22 cellular contexts compared by ENCODE assay signal in the genomic region with DNA sequence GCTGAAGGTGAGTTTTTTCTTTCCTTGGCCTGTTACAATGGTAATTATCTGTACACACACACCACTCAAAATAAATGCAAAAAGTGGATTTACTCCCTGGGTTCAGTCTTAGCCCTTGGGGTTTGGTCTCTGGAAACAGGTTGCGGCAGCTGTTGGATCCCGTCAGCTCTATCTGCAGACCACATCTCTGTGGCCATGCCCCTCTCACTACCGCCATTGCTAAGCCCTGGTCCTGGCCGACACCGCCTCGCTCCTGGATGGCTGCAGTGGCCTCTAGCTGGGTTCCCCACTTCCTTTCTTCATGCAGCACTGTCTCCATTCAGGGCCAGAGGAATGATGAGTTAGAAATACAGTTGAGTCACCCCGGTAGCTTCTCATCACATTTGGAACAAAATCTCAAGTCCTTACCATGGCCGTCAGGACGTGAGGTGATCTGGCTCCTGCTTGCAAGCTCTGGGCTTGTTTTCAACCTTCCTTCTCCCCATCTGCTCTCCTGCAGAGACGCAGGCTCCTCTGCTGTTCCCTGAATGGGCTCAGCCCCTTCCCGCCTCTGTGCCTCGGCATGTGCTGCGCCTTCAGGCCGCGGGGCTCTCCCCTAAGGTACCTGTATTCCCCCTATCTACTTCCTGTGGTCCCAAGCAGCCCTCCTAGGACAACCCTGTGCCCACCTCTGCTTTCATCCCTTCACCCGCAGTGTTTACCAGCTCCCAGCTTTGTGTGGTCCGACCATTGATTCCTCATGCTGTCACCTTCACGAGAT. TPM values are rescaled to one million over a fixed set of nuclear protein-coding genes. Genes with fewer than 3 reads are reported as not detected.
"Had no signal": no experiment of that assay in that cellular context is flagged by ENCODE, and none has a peak within 500 bp of the region (broad histone marks: within the 10 kb centered on the region; RNA-seq: fewer than 3 reads in every experiment).

No MANE protein-coding gene starts in this region.

- H3K27me3 ChIP-seq: Peyer's patch had no signal

- DNase-seq: activated CD4-positive, alpha-beta T cell treated with anti-CD3 and anti-CD28 coated beads for 4 hours; activated CD8-positive, alpha-beta memory T cell treated with anti-CD3 and anti-CD28 coated beads, Interleukin-2, amount 50 U/mL, for 48 hours; activated CD8-positive, alpha-beta T cell treated with anti-CD3 and anti-CD28 coated beads, Interleukin-2, amount 10 ng/mL, durations not matched to agents 7 days and 5 days; activated naive CD4-positive, alpha-beta T cell; activated T-cell treated with anti-CD3 and anti-CD28 coated beads, Interleukin-2, amount 50 U/mL, for 1 hour; amygdala; Kasumi-1; NCI-H1048; NCI-H1417; NCI-H1930; NCI-H2171; NCI-H2227 treated with DMSO at 0.1 percent for 48 hours; NCI-H446 treated with DMSO at 0.1 percent for 48 hours; NCI-H524 treated with DMSO at 0.1 percent for 48 hours; NCI-H774; NK-92 treated with Interleukin-12 subunit alpha and Interleukin-12 subunit beta, amount 100 ng/mL, for 24 hours; Peyer's patch; SHP77; T1000 had no signal

- H3K9me3 ChIP-seq: Peyer's patch had no signal

- H3K4me3 ChIP-seq: Peyer's patch had no signal

- H3K27ac ChIP-seq: Peyer's patch, RWPE1 had no signal

- H3K4me1 ChIP-seq: Peyer's patch had no signal

- ATAC-seq: activated CD4-positive, CD25-positive, alpha-beta regulatory T cell treated with anti-CD3 and anti-CD28 coated beads, Interleukin-2, amount 50 U/mL, for 24 hours; activated CD8-positive, alpha-beta T cell treated with anti-CD3 and anti-CD28 coated beads, Interleukin-2, amount 10 ng/mL, durations not matched to agents 7 days and 5 days had no signal

- H3K36me3 ChIP-seq: Peyer's patch had no signal

RNA-seq across cellular contexts. Expression of gene EFCAB8, which starts 38.0 kb away (rescaled TPM):
- total RNA-seq: SK-MEL-5 had no signal
